8 cellular contexts compared by ENCODE assay signal in the genomic region with DNA sequence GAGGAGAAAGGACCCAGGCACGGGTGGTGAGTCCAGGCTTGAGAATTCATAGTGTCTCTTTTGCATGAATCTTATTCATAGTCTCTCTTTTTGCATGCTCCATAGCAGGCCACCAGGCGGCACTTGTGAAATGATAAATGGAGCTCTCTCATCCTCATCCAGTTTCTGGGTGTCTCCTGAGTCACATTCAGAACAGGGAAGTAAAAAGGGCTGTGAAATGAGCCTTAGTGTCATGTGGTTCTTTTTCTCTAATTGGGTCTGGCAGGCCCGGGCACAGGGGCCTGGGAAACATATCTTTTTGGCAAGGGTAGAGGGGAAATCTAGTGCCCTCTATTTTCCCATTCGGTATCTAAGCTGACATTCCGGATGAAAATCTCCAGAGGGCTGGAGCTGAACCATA. TPM values are rescaled to one million over a fixed set of nuclear protein-coding genes. Genes with fewer than 3 reads are reported as not detected.
DNase-seq lines count a peak whose midpoint lies in the region; ATAC-seq, FAIRE-seq and TF ChIP-seq lines count a peak whose summit lies in the region.

No MANE protein-coding gene starts in this region.

- no peak overlapping the region for H3K4me3 Mint-ChIP-seq in GM23338

- H3K4me1 ChIP-seq in GM23338 (ENCODE audit: insufficient read depth) (no peaks in the 10 kb centered on the region), breast epithelium (no peaks in the 10 kb centered on the region), HepG2 (ENCODE audit: insufficient read depth, low read length) (peaks cover 10% of the 10 kb centered on the region; the same call in 1 of the 2 replicates), upper lobe of left lung (peaks cover 23 to 32% (median 28%) of the 10 kb centered on the region in 4 donors)

- TF ChIP-seq POLR2A in breast epithelium (IDR thresholded peaks at IDR 0.05) (no peak), HepG2 (IDR thresholded peaks at IDR 0.05; ENCODE audit: insufficient read depth in 1 of 2, low read depth in 2 of 2, low read length in 2 of 2) (no peak), upper lobe of left lung (IDR thresholded peaks at IDR 0.05) (no peak)

- BruUV-seq in HepG2 (replicated peaks; lab: Mats Ljungman, UMichigan): no TSS peak

- H3K4me2 ChIP-seq in GM23338 (no peak overlapping the region), HepG2 (ENCODE audit: low read depth, low read length) (no peak overlapping the region)

- H2AFZ ChIP-seq in GM23338 (peak overlapping the region; percentile 43), HepG2 (ENCODE audit: low read length) (no peak overlapping the region)

- TF ChIP-seq CTCF in GM23338 (conservative IDR thresholded peaks at IDR 0.05; ENCODE audit: low read depth in 2 of 2) (peak; percentile 46 to 47), breast epithelium (IDR thresholded peaks at IDR 0.05) (peak; percentile 21 to 38 (median 32)), HepG2 (CRISPR knock-in tag; IDR thresholded peaks at IDR 0.05) (peak; percentile 61), upper lobe of left lung (IDR thresholded peaks at IDR 0.05) (peak; percentile 34 to 68 (median 54))

- POLR2A ChIA-PET in HepG2 (lab: Yijun Ruan, JAX) (interaction anchor here (1.2 kb wide), 1 partner anchor 13 kb away, joined by 4 read pairs; no protein-coding TSS in a partner anchor), HEK293T (lab: Yijun Ruan, JAX) (no interaction called here)

- no peaks in the 10 kb centered on the region for H4K20me1 ChIP-seq in GM23338 (replicated peaks; ENCODE audit: insufficient read depth)
- no peaks in the 10 kb centered on the region for H4K20me1 ChIP-seq in HepG2 (ENCODE audit: insufficient read depth, low read length)

- peaks cover 4% of the 10 kb centered on the region; the same call in 2 of the 3 replicates for H3K4me1 Mint-ChIP-seq in GM23338

- ATAC-seq in GM23338 (peak; percentile 29; the same call in 1 of the 3 replicates), HepG2 (peak; percentile 89), upper lobe of left lung (ENCODE audit: low FRiP score in 2 of 2) (peak; percentile 76 to 94)

- whole genome bisulfite sequencing in HepG2 (ENCODE audit: low lambda C conversion rate): 33% methylated on average over 5 of the region's 5 CpGs
- 42 to 48% methylated on average over 5 of the region's 5 CpGs for WGBS in upper lobe of left lung, 2 donors

- peaks cover 3% of the 10 kb centered on the region; the same call in 1 of the 3 replicates for H3K36me3 Mint-ChIP-seq in GM23338 (ENCODE audit: low read depth)

- H3K27ac ChIP-seq in GM23338 (ENCODE audit: low read depth) (no peak overlapping the region), breast epithelium (peak overlapping the region in 1 of 2 donors; percentile 46), HepG2 (ENCODE audit: extremely low read length, insufficient read depth, low read length) (no peak overlapping the region), upper lobe of left lung (peak overlapping the region; percentile 55 to 82 (median 68))

- H3K4me3 ChIP-seq in GM23338: no peak overlapping the region
- peak overlapping the region in 1 of 3 donors; percentile 8 for H3K4me3 ChIP-seq in breast epithelium
- H3K4me3 ChIP-seq in HepG2 (replicated peaks in 1 of 3; ENCODE audit: insufficient read depth in 1 of 3, low read depth in 2 of 3, low read length in 3 of 3): no peak overlapping the region
- peak overlapping the region in 1 of 4 donors; percentile 11 for H3K4me3 ChIP-seq in upper lobe of left lung

- peak; percentile 12 for FAIRE-seq in HepG2 (lab: Jason Lieb, UNC)

- H3K79me2 ChIP-seq in GM23338 (replicated peaks; ENCODE audit: insufficient read depth): no peaks in the 10 kb centered on the region
- no peaks in the 10 kb centered on the region for H3K79me2 ChIP-seq in HepG2 (ENCODE audit: insufficient read depth, low read length)

- CTCF ChIA-PET in HepG2 (lab: Yijun Ruan, JAX; ENCODE audit: low intra/inter-chr PET ratio, low total read pairs) (interaction anchor here (1.0 to 1.2 kb wide), 2 partner anchors 14 to 306 kb away, joined by 3 to 4 read pairs; no protein-coding TSS in a partner anchor), HEK293T (lab: Yijun Ruan, JAX) (interaction anchor here (0.7 to 1.2 kb wide), 4 partner anchors 18 to 75 kb away, joined by 3 to 4 read pairs (median 4); no protein-coding TSS in a partner anchor)

- H3F3A ChIP-seq in GM23338 (replicated peaks; ENCODE audit: low read depth): no peaks in the 10 kb centered on the region

- TF ChIP-seq RAD21 in HepG2 (CRISPR knock-in tag; IDR thresholded peaks at IDR 0.05): no peak

- no peak for TF ChIP-seq EP300 in HepG2 (IDR thresholded peaks at IDR 0.05; ENCODE audit: low read depth in 2 of 2, low read length in 2 of 2)
- no peak for TF ChIP-seq EP300 in HepG2 (CRISPR knock-in tag; IDR thresholded peaks at IDR 0.05; ENCODE audit: borderline replicate concordance)
- TF ChIP-seq EP300 in upper lobe of left lung (IDR thresholded peaks at IDR 0.05): no peak

- H3K27ac Mint-ChIP-seq in GM23338: no peak overlapping the region

- H3K36me3 ChIP-seq in GM23338 (ENCODE audit: insufficient read depth) (no peaks in the 10 kb centered on the region), breast epithelium (no peaks in the 10 kb centered on the region), HepG2 (replicated peaks in 1 of 2; ENCODE audit: control insufficient read depth in 1 of 2, insufficient read depth in 2 of 2, low read length in 2 of 2) (no peaks in the 10 kb centered on the region), upper lobe of left lung (no peaks in the 10 kb centered on the region)

- peaks cover 8% of the 10 kb centered on the region for H3K27me3 Mint-ChIP-seq in GM23338 (ENCODE audit: insufficient read depth, low read depth, poor library complexity)

- peaks cover 6% of the 10 kb centered on the region; the same call in 1 of the 3 replicates for H3K9me3 Mint-ChIP-seq in GM23338

- H3K9me2 ChIP-seq in GM23338 (ENCODE audit: insufficient read depth): no peaks in the 10 kb centered on the region

- in situ Hi-C loops in HepG2 (cut with HindIII; ENCODE audit: extremely low pct_ligation_motif_present, low pct_unique_long_range_greater_than_20kb): no loop called here

- H3K9me3 ChIP-seq in breast epithelium (no peaks in the 10 kb centered on the region), HepG2 (ENCODE audit: low read length) (no peaks in the 10 kb centered on the region), upper lobe of left lung (no peaks in the 10 kb centered on the region)

- no peak overlapping the region for H3K9ac ChIP-seq in HepG2 (ENCODE audit: insufficient read depth, low read depth, low read length)

- intact Hi-C loops in breast epithelium (cut with DNase I; ENCODE audit: low total_unique reads) (no loop called here), HepG2 (cut with micrococcal nuclease; ENCODE audit: unreplicated experiment) (loop anchor here (1.0 kb wide), 1 partner anchor 76 kb away; no protein-coding TSS in a partner anchor)

- no peaks in the 10 kb centered on the region for H3K27me3 ChIP-seq in GM23338 (ENCODE audit: insufficient read depth)
- no peaks in the 10 kb centered on the region for H3K27me3 ChIP-seq in breast epithelium
- no peaks in the 10 kb centered on the region for H3K27me3 ChIP-seq in HepG2 (ENCODE audit: control insufficient read depth in 1 of 2, insufficient read depth in 2 of 2, low read length in 2 of 2)
- no peaks in the 10 kb centered on the region for H3K27me3 ChIP-seq in upper lobe of left lung

- DNase-seq in GF-D8 (lab: John Stamatoyannopoulos, UW): peak; percentile 67
- DNase-seq in GM23338 (ENCODE audit: low spot score): peak; percentile 31
- DNase-seq in NCI-H2227 (lab: John Stamatoyannopoulos, UW; ENCODE audit: unreplicated experiment): peak; percentile 64
- DNase-seq in breast epithelium (ENCODE audit: low spot score in 2 of 2): peak in 1 of 2 donors; percentile 28
- DNase-seq in HepG2 (ENCODE audit: low spot score): peak; percentile 43
- peak in 1 of 2 donors; percentile 78 for DNase-seq in upper lobe of left lung
- DNase-seq in activated CD4-positive, CD25-positive, alpha-beta regulatory T cell (lab: John Stamatoyannopoulos, UW): no peak
- no peak for DNase-seq in HEK293T (ENCODE audit: extremely low spot score)

RNA-seq across cellular contexts. Expression of a gene that starts 19.1 kb away (rescaled TPM):
- total RNA-seq in GM23338 (2014; rRNA removed; shearing (Covaris generic)): not detected in 2 replicates
- polyA plus RNA-seq in GM23338 (2016; fragmentation: Nextera tagmentation; extraction: Ambion mirVana) (0.45 TPM in 1 of 2 replicates, not detected in the other), HepG2 (2011; rRNA removed) (0.18 and 0.25 TPM in 2 replicates)
- total RNA-seq in breast epithelium (10 to 100 TPM in 2 of 3 donors, 1 to 10 TPM in 1; 4.6 to 45.0 (median 13.0) TPM), HepG2 (2016; rRNA removed; fragmentation: Illumina TruSeq; extraction: Trizol) (0.46 and 1.1 TPM in 2 replicates), upper lobe of left lung (100 to 1,000 TPM in 4 of 6 donors, 10 to 100 TPM in 2; 68.5 to 202 (median 143) TPM)
- total RNA-seq in HepG2 (2016; cell fraction: cytosol; rRNA removed; fragmentation: Illumina TruSeq; extraction: Trizol; ENCODE audit: low read depth): 0.26 and 0.30 TPM in 2 replicates
- total RNA-seq in HepG2 (2016; cell fraction: insoluble cytoplasmic fraction; rRNA removed; fragmentation: Illumina TruSeq; extraction: Trizol): 0.37 and 0.41 TPM in 2 replicates
- 0.14 and 0.19 TPM in 2 replicates for total RNA-seq in HepG2 (2016; cell fraction: membrane; rRNA removed; fragmentation: Illumina TruSeq; extraction: Trizol)
- total RNA-seq in HepG2 (2016; cell fraction: nucleus; rRNA removed; fragmentation: Illumina TruSeq; extraction: Trizol): not detected in 2 replicates
- polyA plus RNA-seq in HepG2 (2011; cell fraction: cytosol; rRNA removed): 0.50 and 0.68 TPM in 2 replicates
- polyA plus RNA-seq in HepG2 (2011; cell fraction: nucleus; rRNA removed): 0.10 and 0.35 TPM in 2 replicates
- 0.21 and 0.25 TPM in 2 replicates for polyA plus RNA-seq in HepG2 (2012)
- polyA plus RNA-seq in HepG2 (2016; cell fraction: cytosol; fragmentation: Illumina TruSeq; extraction: Trizol; ENCODE audit: low read depth): 0.14 and 0.24 TPM in 2 replicates
- polyA plus RNA-seq in HepG2 (2016; cell fraction: insoluble cytoplasmic fraction; fragmentation: Illumina TruSeq; extraction: Trizol; ENCODE audit: low read depth): 0.27 and 1.4 TPM in 2 replicates
- 0.43 and 0.53 TPM in 2 replicates for polyA plus RNA-seq in HepG2 (2016; cell fraction: membrane; fragmentation: Illumina TruSeq; extraction: Trizol; ENCODE audit: low read depth)
- polyA plus RNA-seq in HepG2 (2016; cell fraction: nucleus; fragmentation: Illumina TruSeq; extraction: Trizol; ENCODE audit: insufficient read depth, low read depth): 0.72 TPM in 1 of 2 replicates, not detected in the other
- polyA minus RNA-seq in HepG2 (2011; rRNA and poly(A)+ RNA removed; ENCODE audit: low replicate concordance): 3.3 TPM in 1 of 2 replicates, not detected in the other
- polyA minus RNA-seq in HepG2 (2011; cell fraction: cytosol; rRNA and poly(A)+ RNA removed): not detected in 2 replicates
- polyA minus RNA-seq in HepG2 (2011; cell fraction: nucleus; rRNA and poly(A)+ RNA removed): not detected in 2 replicates

RNA-seq across cellular contexts. Expression of a gene that starts 26.3 kb away (rescaled TPM):
- total RNA-seq in GM23338 (2014; rRNA removed; shearing (Covaris generic)): 75.4 and 90.8 TPM in 2 replicates
- 95.9 and 98.9 TPM in 2 replicates for polyA plus RNA-seq in GM23338 (2016; fragmentation: Nextera tagmentation; extraction: Ambion mirVana)
- 10 to 100 TPM; 60.8 to 80.8 (median 70.8) TPM for total RNA-seq in breast epithelium
- 106 and 148 TPM in 2 replicates for total RNA-seq in HepG2 (2016; rRNA removed; fragmentation: Illumina TruSeq; extraction: Trizol)
- total RNA-seq in HepG2 (2016; cell fraction: cytosol; rRNA removed; fragmentation: Illumina TruSeq; extraction: Trizol; ENCODE audit: low read depth): 8.0 and 11.5 TPM in 2 replicates
- total RNA-seq in HepG2 (2016; cell fraction: insoluble cytoplasmic fraction; rRNA removed; fragmentation: Illumina TruSeq; extraction: Trizol): 110 and 163 TPM in 2 replicates
- 39.6 and 47.2 TPM in 2 replicates for total RNA-seq in HepG2 (2016; cell fraction: membrane; rRNA removed; fragmentation: Illumina TruSeq; extraction: Trizol)
- total RNA-seq in HepG2 (2016; cell fraction: nucleus; rRNA removed; fragmentation: Illumina TruSeq; extraction: Trizol): 45.8 TPM in 2 replicates
- polyA plus RNA-seq in HepG2 (2011; rRNA removed): 40.1 and 48.4 TPM in 2 replicates
- 21.1 and 33.4 TPM in 2 replicates for polyA plus RNA-seq in HepG2 (2011; cell fraction: cytosol; rRNA removed)
- polyA plus RNA-seq in HepG2 (2011; cell fraction: nucleus; rRNA removed): 7.7 and 10.0 TPM in 2 replicates
- polyA plus RNA-seq in HepG2 (2012): 50.2 and 53.9 TPM in 2 replicates
- 8.8 and 9.5 TPM in 2 replicates for polyA plus RNA-seq in HepG2 (2016; cell fraction: cytosol; fragmentation: Illumina TruSeq; extraction: Trizol; ENCODE audit: low read depth)
- polyA plus RNA-seq in HepG2 (2016; cell fraction: insoluble cytoplasmic fraction; fragmentation: Illumina TruSeq; extraction: Trizol; ENCODE audit: low read depth): 146 and 157 TPM in 2 replicates
- polyA plus RNA-seq in HepG2 (2016; cell fraction: membrane; fragmentation: Illumina TruSeq; extraction: Trizol; ENCODE audit: low read depth): 29.5 and 30.2 TPM in 2 replicates
- 58.8 and 62.7 TPM in 2 replicates for polyA plus RNA-seq in HepG2 (2016; cell fraction: nucleus; fragmentation: Illumina TruSeq; extraction: Trizol; ENCODE audit: insufficient read depth, low read depth)
- polyA minus RNA-seq in HepG2 (2011; rRNA and poly(A)+ RNA removed; ENCODE audit: low replicate concordance): 16.7 and 70.1 TPM in 2 replicates
- polyA minus RNA-seq in HepG2 (2011; cell fraction: cytosol; rRNA and poly(A)+ RNA removed): 28.3 and 29.7 TPM in 2 replicates
- 44.3 and 44.4 TPM in 2 replicates for polyA minus RNA-seq in HepG2 (2011; cell fraction: nucleus; rRNA and poly(A)+ RNA removed)
- total RNA-seq in upper lobe of left lung: 100 to 1,000 TPM in 4 of 6 donors, 10 to 100 TPM in 2; 28.3 to 193 (median 109) TPM

RNA-seq across cellular contexts. Expression of a gene that starts 43.8 kb away (rescaled TPM):
- not detected in 2 replicates for total RNA-seq in GM23338 (2014; rRNA removed; shearing (Covaris generic))
- polyA plus RNA-seq in GM23338 (2016; fragmentation: Nextera tagmentation; extraction: Ambion mirVana) (0.10 TPM in 1 of 2 replicates, not detected in the other), HepG2 (2011; rRNA removed) (not detected in 2 replicates)
- total RNA-seq in breast epithelium (not detected), HepG2 (2016; rRNA removed; fragmentation: Illumina TruSeq; extraction: Trizol) (not detected in 2 replicates), upper lobe of left lung (1 to 10 TPM in 3 of 6 donors, under 1 TPM in 3; 0.20 to 5.6 (median 1.9) TPM)
- not detected in 2 replicates for total RNA-seq in HepG2 (2016; cell fraction: cytosol; rRNA removed; fragmentation: Illumina TruSeq; extraction: Trizol; ENCODE audit: low read depth)
- total RNA-seq in HepG2 (2016; cell fraction: insoluble cytoplasmic fraction; rRNA removed; fragmentation: Illumina TruSeq; extraction: Trizol): not detected in 2 replicates
- not detected in 2 replicates for total RNA-seq in HepG2 (2016; cell fraction: membrane; rRNA removed; fragmentation: Illumina TruSeq; extraction: Trizol)
- not detected in 2 replicates for total RNA-seq in HepG2 (2016; cell fraction: nucleus; rRNA removed; fragmentation: Illumina TruSeq; extraction: Trizol)
- not detected in 2 replicates for polyA plus RNA-seq in HepG2 (2011; cell fraction: cytosol; rRNA removed)
- not detected in 2 replicates for polyA plus RNA-seq in HepG2 (2011; cell fraction: nucleus; rRNA removed)
- not detected in 2 replicates for polyA plus RNA-seq in HepG2 (2012)
- not detected in 2 replicates for polyA plus RNA-seq in HepG2 (2016; cell fraction: cytosol; fragmentation: Illumina TruSeq; extraction: Trizol; ENCODE audit: low read depth)
- not detected in 2 replicates for polyA plus RNA-seq in HepG2 (2016; cell fraction: insoluble cytoplasmic fraction; fragmentation: Illumina TruSeq; extraction: Trizol; ENCODE audit: low read depth)
- not detected in 2 replicates for polyA plus RNA-seq in HepG2 (2016; cell fraction: membrane; fragmentation: Illumina TruSeq; extraction: Trizol; ENCODE audit: low read depth)
- not detected in 2 replicates for polyA plus RNA-seq in HepG2 (2016; cell fraction: nucleus; fragmentation: Illumina TruSeq; extraction: Trizol; ENCODE audit: insufficient read depth, low read depth)
- not detected in 2 replicates for polyA minus RNA-seq in HepG2 (2011; rRNA and poly(A)+ RNA removed; ENCODE audit: low replicate concordance)
- not detected in 2 replicates for polyA minus RNA-seq in HepG2 (2011; cell fraction: cytosol; rRNA and poly(A)+ RNA removed)
- not detected in 2 replicates for polyA minus RNA-seq in HepG2 (2011; cell fraction: nucleus; rRNA and poly(A)+ RNA removed)

Comparison
In these comparisons a context has a peak if more than half of its experiments do, and no peak if none do; other contexts are left out.
1. DNase-seq: peak in GF-D8 (single experiment), GM23338 (single experiment), NCI-H2227 (single experiment) and HepG2 (single experiment); none in activated CD4-positive, CD25-positive, alpha-beta regulatory T cell (0 of 4) and HEK293T (single experiment).
2. ATAC-seq: peak in every context shown above with its lines; median percentile 89 in HepG2; 85 in upper lobe of left lung; 29 in GM23338.
3. H3K27ac ChIP-seq: peak in upper lobe of left lung (4 of 4); none in GM23338 (single experiment) and HepG2 (single experiment).
4. Peak in every context shown above with its lines, with median percentiles within 50 percentile points of each other: CTCF ChIP-seq.